Comparison of ENCODE assay signal across 2 cellular contexts in the genomic region with DNA sequence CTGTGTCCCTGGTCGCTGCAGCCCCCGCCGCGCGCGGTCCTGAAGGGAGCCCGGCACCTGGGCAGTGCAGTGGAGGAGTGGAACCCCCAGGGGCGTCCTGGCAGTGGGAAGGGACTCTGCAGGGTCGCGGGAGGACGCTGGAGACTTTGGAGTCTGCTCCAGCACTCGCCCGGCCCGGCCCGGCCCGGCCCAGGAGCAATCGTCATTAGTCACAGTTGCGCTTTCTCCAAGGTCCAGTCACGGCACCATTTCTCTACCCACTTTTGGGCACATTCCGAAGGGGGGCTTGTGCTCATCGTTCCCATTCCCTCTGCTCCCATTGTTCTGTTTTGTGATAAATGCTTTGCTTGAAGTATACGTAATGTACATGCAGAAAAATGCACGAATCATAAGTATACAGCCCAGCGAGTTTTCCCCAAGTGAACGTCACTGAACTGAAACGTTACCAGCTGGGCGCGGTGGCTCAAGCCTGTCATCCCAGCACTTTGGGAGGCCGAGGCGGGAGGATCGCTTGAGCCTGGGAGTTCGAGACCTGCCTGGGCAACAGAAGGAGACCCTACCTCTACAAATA.
TF ChIP-seq lines count a peak whose summit lies in the region.

No MANE protein-coding gene starts in this region.

TF ChIP-seq in A549, 52 proteins besides CTCF, POLR2A, EP300 and RAD21 (continued from another document):
- TF ChIP-seq, protein P1, sequence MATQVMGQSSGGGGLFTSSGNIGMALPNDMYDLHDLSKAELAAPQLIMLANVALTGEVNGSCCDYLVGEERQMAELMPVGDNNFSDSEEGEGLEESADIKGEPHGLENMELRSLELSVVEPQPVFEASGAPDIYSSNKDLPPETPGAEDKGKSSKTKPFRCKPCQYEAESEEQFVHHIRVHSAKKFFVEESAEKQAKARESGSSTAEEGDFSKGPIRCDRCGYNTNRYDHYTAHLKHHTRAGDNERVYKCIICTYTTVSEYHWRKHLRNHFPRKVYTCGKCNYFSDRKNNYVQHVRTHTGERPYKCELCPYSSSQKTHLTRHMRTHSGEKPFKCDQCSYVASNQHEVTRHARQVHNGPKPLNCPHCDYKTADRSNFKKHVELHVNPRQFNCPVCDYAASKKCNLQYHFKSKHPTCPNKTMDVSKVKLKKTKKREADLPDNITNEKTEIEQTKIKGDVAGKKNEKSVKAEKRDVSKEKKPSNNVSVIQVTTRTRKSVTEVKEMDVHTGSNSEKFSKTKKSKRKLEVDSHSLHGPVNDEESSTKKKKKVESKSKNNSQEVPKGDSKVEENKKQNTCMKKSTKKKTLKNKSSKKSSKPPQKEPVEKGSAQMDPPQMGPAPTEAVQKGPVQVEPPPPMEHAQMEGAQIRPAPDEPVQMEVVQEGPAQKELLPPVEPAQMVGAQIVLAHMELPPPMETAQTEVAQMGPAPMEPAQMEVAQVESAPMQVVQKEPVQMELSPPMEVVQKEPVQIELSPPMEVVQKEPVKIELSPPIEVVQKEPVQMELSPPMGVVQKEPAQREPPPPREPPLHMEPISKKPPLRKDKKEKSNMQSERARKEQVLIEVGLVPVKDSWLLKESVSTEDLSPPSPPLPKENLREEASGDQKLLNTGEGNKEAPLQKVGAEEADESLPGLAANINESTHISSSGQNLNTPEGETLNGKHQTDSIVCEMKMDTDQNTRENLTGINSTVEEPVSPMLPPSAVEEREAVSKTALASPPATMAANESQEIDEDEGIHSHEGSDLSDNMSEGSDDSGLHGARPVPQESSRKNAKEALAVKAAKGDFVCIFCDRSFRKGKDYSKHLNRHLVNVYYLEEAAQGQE (IDR thresholded peaks at IDR 0.05): no peak
- TF ChIP-seq RNF2 (IDR thresholded peaks at IDR 0.05; ENCODE audit: borderline replicate concordance, low read depth) (no peak), RCOR1 (IDR thresholded peaks at IDR 0.05; ENCODE audit: low read depth, low read length) (no peak), HOXB5 (CRISPR knock-in tag; IDR thresholded peaks at IDR 0.05) (no peak), CBX8 (IDR thresholded peaks at IDR 0.05) (no peak)
- TF ChIP-seq, protein P2, sequence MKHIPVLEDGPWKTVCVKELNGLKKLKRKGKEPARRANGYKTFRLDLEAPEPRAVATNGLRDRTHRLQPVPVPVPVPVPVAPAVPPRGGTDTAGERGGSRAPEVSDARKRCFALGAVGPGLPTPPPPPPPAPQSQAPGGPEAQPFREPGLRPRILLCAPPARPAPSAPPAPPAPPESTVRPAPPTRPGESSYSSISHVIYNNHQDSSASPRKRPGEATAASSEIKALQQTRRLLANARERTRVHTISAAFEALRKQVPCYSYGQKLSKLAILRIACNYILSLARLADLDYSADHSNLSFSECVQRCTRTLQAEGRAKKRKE (CRISPR knock-in tag; IDR thresholded peaks at IDR 0.05; ENCODE audit: low read depth): no peak

TF ChIP-seq in HEK293T, 16 proteins besides CTCF, POLR2A, EP300 and RAD21 (continued from another document):
- TF ChIP-seq BHLHE40 (IDR thresholded peaks at IDR 0.05; ENCODE audit: borderline replicate concordance) (no peak), ELF4 (IDR thresholded peaks at IDR 0.05) (no peak), ARNT (IDR thresholded peaks at IDR 0.05) (no peak), SP1 (IDR thresholded peaks at IDR 0.05) (no peak), FOXA1 (IDR thresholded peaks at IDR 0.05) (no peak)
